In the genomic region with DNA sequence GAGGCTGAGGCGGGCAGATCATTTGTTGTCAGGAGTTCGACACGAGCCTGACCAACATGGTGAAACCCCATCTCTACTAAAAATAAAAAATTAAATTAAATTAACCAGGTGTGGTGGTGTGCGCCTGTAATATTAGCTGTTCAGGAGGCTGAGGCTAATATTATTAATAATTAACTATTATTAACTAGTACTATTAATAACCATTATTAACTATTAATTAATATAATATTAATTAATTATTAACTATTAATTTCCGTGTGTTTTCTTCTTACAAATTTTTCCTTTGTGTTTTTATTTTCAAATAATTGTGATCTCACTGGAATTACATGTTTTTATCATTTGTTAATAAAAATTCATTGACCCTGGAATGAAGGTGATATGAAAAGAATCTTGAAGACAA, we compare ENCODE assay signal across 7 cellular contexts.
"Had no signal": no experiment of that assay in that cellular context is flagged by ENCODE, and none has a peak within 500 bp of the region (broad histone marks: within the 10 kb centered on the region; RNA-seq: fewer than 3 reads in every experiment).

No MANE protein-coding gene starts in this region.

- H3K27ac ChIP-seq: HL-60 had no signal

- ATAC-seq: GM23338, HepG2 had no signal

- H3K4me3 ChIP-seq: GM23338 had no signal

- DNase-seq: H9, HCEC 1CT, KG1 had no signal

- H2AFZ ChIP-seq: GM23338 had no signal

- H3K4me2 ChIP-seq: GM23338 had no signal

- FAIRE-seq: H1, HepG2 had no signal
